Comparison of ENCODE assay signal across 8 cellular contexts in the genomic region with DNA sequence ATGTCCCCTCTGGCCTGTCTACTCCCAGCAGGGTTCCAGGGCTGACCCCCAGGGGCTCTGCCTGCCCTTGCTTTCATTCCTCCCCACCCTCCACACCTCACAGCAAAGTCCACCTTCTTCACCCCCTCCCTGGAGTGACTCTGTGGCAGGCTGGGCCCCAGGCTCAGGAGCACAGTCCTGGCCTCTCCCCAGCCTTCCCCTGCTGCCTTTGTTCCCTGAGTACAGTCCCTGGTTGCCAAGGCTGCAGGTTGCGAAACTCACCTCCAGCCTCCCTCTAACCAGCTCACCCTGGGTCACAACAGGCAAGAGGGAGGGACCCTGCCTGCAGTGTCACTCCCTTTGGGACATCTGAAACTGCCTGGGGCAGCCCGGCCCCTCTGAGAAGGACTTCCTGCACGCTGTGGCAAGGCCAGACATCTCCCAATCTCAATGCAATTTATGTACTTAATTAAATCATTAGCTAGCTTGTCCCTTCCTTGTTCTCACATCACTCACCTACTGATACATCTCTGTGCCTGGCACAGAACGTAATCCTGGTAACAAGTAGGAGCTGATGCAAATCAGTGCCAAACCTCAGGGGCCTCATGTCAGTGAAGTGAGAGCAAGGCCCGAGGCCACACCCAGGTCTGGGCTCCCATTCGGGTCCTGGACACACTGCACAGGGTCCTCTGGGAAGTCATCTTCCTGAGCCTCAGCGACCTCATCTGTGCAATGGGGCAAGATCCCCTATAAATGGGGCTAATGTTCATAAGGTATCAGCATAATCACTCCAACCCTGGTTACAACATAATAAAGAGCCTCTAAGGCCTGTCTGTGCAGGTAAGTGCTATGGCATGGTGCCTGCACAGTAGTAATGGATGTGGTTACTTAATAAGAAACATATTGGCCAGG. TPM values are rescaled to one million over a fixed set of nuclear protein-coding genes. Genes with fewer than 3 reads are reported as not detected.
DNase-seq lines count a peak whose midpoint lies in the region; ATAC-seq and TF ChIP-seq lines count a peak whose summit lies in the region.

No MANE protein-coding gene starts in this region.

- no peaks in the 10 kb centered on the region for H3K27me3 Mint-ChIP-seq in CD8-positive, alpha-beta memory T cell

- POLR2A ChIA-PET in CD8-positive, alpha-beta memory T cell (lab: Charles Lee): no interaction called here

- ATAC-seq in GM21717 (IDR thresholded peaks at IDR 0.05; ENCODE audit: unreplicated experiment): peak; percentile 55

- H3K27ac ChIP-seq in thyroid gland: no peak overlapping the region
- no peak overlapping the region for H3K27ac ChIP-seq in CD8-positive, alpha-beta memory T cell (ENCODE audit: low read depth, low read length)

- H3K9me3 ChIP-seq in thyroid gland: no peaks in the 10 kb centered on the region
- no peaks in the 10 kb centered on the region for H3K9me3 ChIP-seq in CD8-positive, alpha-beta memory T cell (ENCODE audit: low read length)

- peak; percentile 81 for DNase-seq in AG20443 (ENCODE audit: low spot score)
- DNase-seq in NCI-H69 (lab: John Stamatoyannopoulos, UW): peak; percentile 95
- peak; percentile 58 for DNase-seq in fibroblast of villous mesenchyme (ENCODE audit: low read depth)
- peak; percentile 55 to 63 for DNase-seq in thyroid gland
- DNase-seq in activated CD4-positive, alpha-beta T cell treated with anti-CD3 and anti-CD28 coated beads, Interleukin-2, amount 50 U/mL, for 4 hours: no peak
- DNase-seq in KG1 (lab: John Stamatoyannopoulos, UW): no peak
- DNase-seq in CD8-positive, alpha-beta memory T cell: no peak

- TF ChIP-seq CTCF in fibroblast of villous mesenchyme (IDR thresholded peaks at IDR 0.05; ENCODE audit: insufficient read depth, low read depth, low read length) (no peak), thyroid gland (IDR thresholded peaks at IDR 0.05) (no peak)

- H3K4me3 Mint-ChIP-seq in CD8-positive, alpha-beta memory T cell: no peak overlapping the region

- WGBS in thyroid gland, 2 donors: 64 to 66% methylated on average over 6 to 7 of the region's 7 CpGs

- TF ChIP-seq POLR2A in thyroid gland (IDR thresholded peaks at IDR 0.05): no peak

- H3K9me3 Mint-ChIP-seq in CD8-positive, alpha-beta memory T cell: no peaks in the 10 kb centered on the region

- no peaks in the 10 kb centered on the region for H3K27me3 ChIP-seq in thyroid gland
- no peaks in the 10 kb centered on the region for H3K27me3 ChIP-seq in CD8-positive, alpha-beta memory T cell (ENCODE audit: insufficient read depth, low read length, poor library complexity, severe bottlenecking)

- peaks cover 0 to 10% of the 10 kb centered on the region in 2 donors for H3K4me1 ChIP-seq in thyroid gland
- H3K4me1 ChIP-seq in CD8-positive, alpha-beta memory T cell (ENCODE audit: insufficient read depth, low read length): no peaks in the 10 kb centered on the region

- no peaks in the 10 kb centered on the region for H3K36me3 ChIP-seq in thyroid gland
- no peaks in the 10 kb centered on the region for H3K36me3 ChIP-seq in CD8-positive, alpha-beta memory T cell (ENCODE audit: insufficient read depth, low read length)

- CTCF ChIA-PET in CD8-positive, alpha-beta memory T cell (lab: Charles Lee): no interaction called here

- H3K4me3 ChIP-seq in fibroblast of villous mesenchyme (ENCODE audit: low read depth, low read length) (no peak overlapping the region), thyroid gland (replicated peaks in 1 of 3) (no peak overlapping the region)
- H3K4me3 ChIP-seq in CD8-positive, alpha-beta memory T cell (ENCODE audit: low read length): no peak overlapping the region

- peaks cover 16 to 29% (median 26%) of the 10 kb centered on the region in 3 donors for H3K4me1 Mint-ChIP-seq in CD8-positive, alpha-beta memory T cell

- intact Hi-C loops in thyroid gland (cut with DNase I): no loop called here

- peaks cover 0 to 26% (median 8%) of the 10 kb centered on the region in 3 donors for H3K36me3 Mint-ChIP-seq in CD8-positive, alpha-beta memory T cell

- peak overlapping the region in 2 of 8 donors; percentile 35 to 54 for H3K27ac Mint-ChIP-seq in CD8-positive, alpha-beta memory T cell

RNA-seq across cellular contexts. Expression of gene TRIM14, which starts 27.3 kb away (rescaled TPM):
- 9.3 and 13.4 TPM in 2 replicates for total RNA-seq in fibroblast of villous mesenchyme
- total RNA-seq in thyroid gland: 1 to 10 TPM; 3.9 to 8.1 (median 5.2) TPM
- total RNA-seq in CD8-positive, alpha-beta memory T cell: 10 to 100 TPM; 46.2 to 52.1 TPM
- polyA plus RNA-seq in CD8-positive, alpha-beta memory T cell: 92.5 TPM

RNA-seq across cellular contexts. Expression of gene CORO2A, which starts 46.1 kb away (rescaled TPM):
- total RNA-seq in fibroblast of villous mesenchyme (0.32 and 2.2 TPM in 2 replicates), thyroid gland (1 to 10 TPM; 1.1 to 3.5 (median 2.1) TPM)
- total RNA-seq in CD8-positive, alpha-beta memory T cell: 1 to 10 TPM; 5.1 TPM
- polyA plus RNA-seq in CD8-positive, alpha-beta memory T cell: 11.9 TPM

Comparison
In these comparisons a context has a peak if more than half of its experiments do, and no peak if none do; other contexts are left out.
1. DNase-seq: peak in AG20443 (single experiment), NCI-H69 (single experiment), fibroblast of villous mesenchyme (single experiment) and thyroid gland (2 of 2); none in activated CD4-positive, alpha-beta T cell treated with anti-CD3 and anti-CD28 coated beads, Interleukin-2, amount 50 U/mL, for 4 hours (0 of 2), KG1 (single experiment) and CD8-positive, alpha-beta memory T cell (0 of 5).